Comparison of ENCODE assay signal across 9 cellular contexts in the genomic region with DNA sequence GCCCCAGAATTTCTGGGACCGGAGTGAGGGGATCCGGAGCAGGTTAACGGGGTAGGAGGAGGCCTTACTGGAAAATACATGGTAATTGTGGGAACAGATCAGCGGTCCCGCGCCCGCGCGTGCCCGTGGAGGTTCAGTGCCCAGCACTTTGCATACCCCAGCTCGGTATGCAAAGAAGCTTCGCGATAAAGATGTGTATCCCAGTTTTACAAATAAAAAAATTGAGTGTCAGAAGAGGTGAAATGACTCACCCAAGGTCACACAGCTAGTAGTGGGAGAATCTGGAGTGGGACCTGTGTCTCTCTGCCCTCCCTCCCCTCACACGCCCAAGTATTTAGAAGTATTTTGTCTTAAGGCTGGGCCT. TPM values are rescaled to one million over a fixed set of nuclear protein-coding genes. Genes with fewer than 3 reads are reported as not detected.
DNase-seq lines count a peak whose midpoint lies in the region; ATAC-seq and TF ChIP-seq lines count a peak whose summit lies in the region.
"Had no signal": no experiment of that assay in that cellular context is flagged by ENCODE, and none has a peak within 500 bp of the region (broad histone marks: within the 10 kb centered on the region; RNA-seq: fewer than 3 reads in every experiment).

No MANE protein-coding gene starts in this region.

- no peaks in the 10 kb centered on the region for H3K9me3 Mint-ChIP-seq in natural killer cell

- H3K27me3 Mint-ChIP-seq in natural killer cell (ENCODE audit: low read depth in 2 of 2), result peaks cover 0 to 14% of the 10 kb centered on the region in 2 donors

- H3K27ac ChIP-seq in A673 (ENCODE audit: low read depth, low read length, poor library complexity, severe bottlenecking) (no peak overlapping the region), dorsolateral prefrontal cortex (peak overlapping the region in 58 of 59 donors; percentile 41 to 98 (median 90))

- no peaks in the 10 kb centered on the region for H3K36me3 Mint-ChIP-seq in natural killer cell

- POLR2A ChIA-PET in A673 (lab: Charles Lee; ENCODE audit: low non-redundant PET), result no interaction called here

- H3K4me1 Mint-ChIP-seq in natural killer cell, result peaks cover 7 to 11% of the 10 kb centered on the region in 2 donors

- DNase-seq in A673 (ENCODE audit: low spot score) (no peak), HFF-Myc (ENCODE audit: extremely low read depth, low read depth) (no peak), dorsolateral prefrontal cortex (no peak), natural killer cell (no peak), DMS 273 treated with DMSO at 0.1 percent for 48 hours (lab: John Stamatoyannopoulos, UW) (no peak), germinal center (ENCODE audit: low spot score) (no peak), epidermal melanocyte (ENCODE audit: insufficient read length, low spot score) (no peak)
- no peak for DNase-seq in stimulated activated CD4-positive, alpha-beta T cell treated with anti-CD3 and anti-CD28 coated beads, Interleukin-1b, Interleukin-23, amount 100 ng/mL, for 48 hours
- DNase-seq: erythroblast had no signal

- no peaks in the 10 kb centered on the region for H3K9me3 ChIP-seq in A673 (ENCODE audit: low read depth, low read length, poor library complexity, severe bottlenecking)

- CTCF ChIA-PET in A673 (lab: Charles Lee), result no interaction called here

- intact Hi-C loops in A673 (cut with micrococcal nuclease; ENCODE audit: unreplicated experiment) (no loop called here), dorsolateral prefrontal cortex (cut with DNase I) (loop anchor here (2.0 to 10.0 kb wide), 4 partner anchors 17 to 165 kb away; no protein-coding TSS in a partner anchor), natural killer cell (cut with micrococcal nuclease) (no loop called here)

- no peak overlapping the region for H3K27ac Mint-ChIP-seq in natural killer cell

- peaks cover 6% of the 10 kb centered on the region for H3K4me1 ChIP-seq in A673 (ENCODE audit: insufficient read depth, low read length, poor library complexity, severe bottlenecking)

- ATAC-seq in natural killer cell, result no peak

- H3K4me3 Mint-ChIP-seq in natural killer cell, result peak overlapping the region; percentile 56

- H3K27me3 ChIP-seq in A673 (replicated peaks; ENCODE audit: insufficient read depth, low read depth, low read length, poor library complexity) (no peaks in the 10 kb centered on the region), dorsolateral prefrontal cortex (peaks cover 0 to 5% (median 0%) of the 10 kb centered on the region in 45 donors)

- TF ChIP-seq CTCF in A673 (conservative IDR thresholded peaks at IDR 0.05; ENCODE audit: low read depth, low read length), result 0 out of 2 replicates have a peak, but pooled peaks have one; percentile 2
- no peak for TF ChIP-seq CTCF in HFF-Myc (IDR thresholded peaks at IDR 0.05; ENCODE audit: low read depth, low read length, missing control alignments)
- TF ChIP-seq CTCF in dorsolateral prefrontal cortex (IDR thresholded peaks at IDR 0.05 in 54 of 56, conservative IDR thresholded peaks at IDR 0.05 in 2 of 56; ENCODE audit: low read depth in 1 of 56, partially characterized antibody in 56 of 56), result peak in 2 of 56 donors; percentile 7 to 8
- no peak for TF ChIP-seq CTCF in natural killer cell (IDR thresholded peaks at IDR 0.05)

- no peaks in the 10 kb centered on the region for H3K36me3 ChIP-seq in A673 (ENCODE audit: insufficient read depth, low read length, poor library complexity, severe bottlenecking)

- H3K4me3 ChIP-seq in A673 (ENCODE audit: low read depth, low read length, poor library complexity, severe bottlenecking) (peak overlapping the region; percentile 74), HFF-Myc (replicated peaks; ENCODE audit: low read depth, low read length) (peak overlapping the region; percentile 52), dorsolateral prefrontal cortex (peak overlapping the region; percentile 52 to 94 (median 78))

- no TSS peak for BruUV-seq in A673 (replicated peaks; lab: Mats Ljungman, UMichigan)

RNA-seq across cellular contexts. Expression of a gene that starts 1.0 kb away (rescaled TPM):
- total RNA-seq in A673 (2021) (5.1 and 5.7 TPM in 2 replicates), dorsolateral prefrontal cortex (10 to 100 TPM in 115 of 120 experiments, 1 to 10 TPM in 5; 8.3 to 21.9 (median 13.9) TPM), natural killer cell (under 1 TPM; 0.28 to 0.54 (median 0.45) TPM)

Comparison
In these comparisons a context has a peak if more than half of its experiments do, and no peak if none do; other contexts are left out.
1. intact Hi-C loops: an anchor here in dorsolateral prefrontal cortex (2.0 to 10.0 kb wide); none called in A673 and natural killer cell.